ENCODE assay signal across 8 cellular contexts in genomic region chr22:25447689-25448434, GRCh38.
A peak's percentile ranks its signal among the peaks of the same experiment; 100 is the strongest.
DNase-seq lines count a peak whose midpoint lies in the region; ATAC-seq, FAIRE-seq and TF ChIP-seq lines count a peak whose summit lies in the region.

No MANE protein-coding gene starts in this region.

- FAIRE-seq in frontal cortex (lab: Jason Lieb, UNC), result no peak

- TF ChIP-seq CTCF in LNCaP clone FGC (IDR thresholded peaks at IDR 0.05; ENCODE audit: control insufficient read depth, extremely low read depth, insufficient read depth), result peak; percentile 97
- peak; percentile 98 for TF ChIP-seq CTCF in neutrophil (IDR thresholded peaks at IDR 0.05)

- no peaks in the 10 kb centered on the region for H3K27me3 ChIP-seq in neutrophil

- H3K9me3 ChIP-seq in neutrophil, result no peaks in the 10 kb centered on the region

- H3K4me1 ChIP-seq in neutrophil (ENCODE audit: control insufficient read depth in 1 of 2, insufficient read depth in 1 of 2, low read depth in 1 of 2, low read length in 1 of 2), result peaks cover 18 to 19% of the 10 kb centered on the region in 2 experiments

- no peaks in the 10 kb centered on the region for H3K36me3 ChIP-seq in neutrophil

- DNase-seq in EH (ENCODE audit: low read depth) (peak; percentile 85), LNCaP clone FGC (ENCODE audit: low read depth) (peak; percentile 46), SHP77 treated with DMSO at 0.1 percent for 48 hours (lab: John Stamatoyannopoulos, UW) (peak; percentile 44), frontal cortex (ENCODE audit: low spot score in 2 of 2) (peak; percentile 76 to 88), substantia nigra (lab: John Stamatoyannopoulos, UW) (peak in 48 of 49 donors; percentile 23 to 95 (median 80))
- peak; percentile 77 for DNase-seq in activated gamma-delta T cell treated with anti-CD3 and anti-CD28 coated beads, Interleukin-2, amount 50 U/mL, for 16 hours (ENCODE audit: low read depth)

- H3K27ac ChIP-seq in neutrophil, result peak overlapping the region; percentile 63
- H3K27ac ChIP-seq in substantia nigra (ENCODE audit: low read depth, low read length, poor library complexity, severe bottlenecking), result peak overlapping the region; percentile 52

- H3K4me3 ChIP-seq in LNCaP clone FGC (ENCODE audit: low read depth, low read length), result peak overlapping the region; percentile 84
- H3K4me3 ChIP-seq in neutrophil (ENCODE audit: low read depth in 1 of 2, low read length in 1 of 2), result peak overlapping the region; percentile 86 to 91

- peak; percentile 76 for ATAC-seq in GM21825 (IDR thresholded peaks at IDR 0.05; ENCODE audit: unreplicated experiment)

Comparison
In these comparisons a context has a peak if more than half of its experiments do, and no peak if none do; other contexts are left out.
1. Peak in every context shown above with its lines: DNase-seq, ATAC-seq, H3K4me3 ChIP-seq and H3K27ac ChIP-seq.